Comparison of ENCODE assay signal across 9 cellular contexts in the genomic region with DNA sequence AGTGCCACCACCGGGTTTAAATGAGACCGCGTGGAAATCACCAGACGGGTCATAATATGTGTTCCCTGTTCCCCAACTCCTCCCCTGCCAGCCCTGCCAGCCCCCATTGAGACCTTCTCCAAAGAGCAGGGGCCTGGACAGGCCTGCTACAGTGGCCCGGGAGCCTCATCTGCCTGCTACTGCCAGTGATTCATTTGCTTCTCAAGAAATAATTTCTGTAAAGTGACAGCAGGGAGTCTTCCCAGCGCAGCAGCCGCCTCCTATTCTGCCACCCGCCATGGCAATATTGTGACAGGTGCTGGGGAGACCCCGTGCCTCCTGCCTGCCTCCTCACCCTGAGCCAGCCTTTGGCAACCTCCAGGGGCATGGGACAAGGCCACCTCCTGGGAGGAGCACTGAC. TPM values are rescaled to one million over a fixed set of nuclear protein-coding genes. Genes with fewer than 3 reads are reported as not detected.
DNase-seq lines count a peak whose midpoint lies in the region; ATAC-seq, FAIRE-seq and TF ChIP-seq lines count a peak whose summit lies in the region.
"Had no signal": no experiment of that assay in that cellular context is flagged by ENCODE, and none has a peak within 500 bp of the region (broad histone marks: within the 10 kb centered on the region; RNA-seq: fewer than 3 reads in every experiment).

No MANE protein-coding gene starts in this region.

- H3K79me2 ChIP-seq in keratinocyte (ENCODE audit: control insufficient read depth, insufficient read depth, low read length), result peaks cover 100% of the 10 kb centered on the region

- H3K4me3 Mint-ChIP-seq in activated T-helper 1 cell treated with anti-CD3 and anti-CD28 coated beads, Interleukin-12 subunit alpha, Interleukin-12 subunit beta, Interleukin-2, Interleukin-4 antibody, amounts not matched to agents 30 ng/mL and 10 ng/mL and 1 ng/mL, durations not matched to agents 14 hours and 24 hours and 36 hours, result peak overlapping the region; percentile 60
- peak overlapping the region in 1 of 2 donors; percentile 13 for H3K4me3 Mint-ChIP-seq in stimulated activated naive B cell treated with anti-CD40 and anti-IgM and Interleukin-4, amounts not matched to agents 10 μg/mL and 1 μg/mL and 100 μg/mL, for 72 hours

- no peak overlapping the region for H2AFZ ChIP-seq in keratinocyte (ENCODE audit: control insufficient read depth, low read length)

- TF ChIP-seq CTCF in keratinocyte (optimal IDR thresholded peaks at IDR 0.05 in 1 of 3, IDR thresholded peaks at IDR 0.05 in 1 of 3, conservative IDR thresholded peaks at IDR 0.05 in 1 of 3; ENCODE audit: extremely low read depth in 1 of 3, insufficient read depth in 2 of 3, low read length in 3 of 3), result no peak

- ATAC-seq in stimulated activated naive B cell treated with anti-CD40 and anti-IgM and Interleukin-4, amounts not matched to agents 10 μg/mL and 1 μg/mL and 100 μg/mL, for 72 hours (replicated peaks), result no peak
- no peak for ATAC-seq in HG02588 (IDR thresholded peaks at IDR 0.05; ENCODE audit: unreplicated experiment)

- H3K4me1 ChIP-seq in keratinocyte (ENCODE audit: control insufficient read depth, extremely low read depth, insufficient read depth, low read length), result peaks cover 90% of the 10 kb centered on the region

- H3K27me3 Mint-ChIP-seq in activated T-helper 1 cell treated with anti-CD3 and anti-CD28 coated beads, Interleukin-12 subunit alpha, Interleukin-12 subunit beta, Interleukin-2, Interleukin-4 antibody, amounts not matched to agents 30 ng/mL and 10 ng/mL and 1 ng/mL, durations not matched to agents 14 hours and 24 hours and 36 hours (ENCODE audit: insufficient read depth), result peaks cover under 1% of the 10 kb centered on the region
- H3K27me3 Mint-ChIP-seq in stimulated activated naive B cell treated with anti-CD40 and anti-IgM and Interleukin-4, amounts not matched to agents 10 μg/mL and 1 μg/mL and 100 μg/mL, for 72 hours, result no peaks in the 10 kb centered on the region

- no peaks in the 10 kb centered on the region for H3K9me3 Mint-ChIP-seq in activated T-helper 1 cell treated with anti-CD3 and anti-CD28 coated beads, Interleukin-12 subunit alpha, Interleukin-12 subunit beta, Interleukin-2, Interleukin-4 antibody, amounts not matched to agents 30 ng/mL and 10 ng/mL and 1 ng/mL, durations not matched to agents 14 hours and 24 hours and 36 hours
- no peaks in the 10 kb centered on the region for H3K9me3 Mint-ChIP-seq in stimulated activated naive B cell treated with anti-CD40 and anti-IgM and Interleukin-4, amounts not matched to agents 10 μg/mL and 1 μg/mL and 100 μg/mL, for 72 hours

- no peak for FAIRE-seq in keratinocyte (lab: Jason Lieb, UNC)

- DNase-seq in DMS 273 (lab: John Stamatoyannopoulos, UW; ENCODE audit: unreplicated experiment) (peak; percentile 68), DMS 273 treated with DMSO at 0.1 percent for 48 hours (lab: John Stamatoyannopoulos, UW) (no peak), keratinocyte (ENCODE audit: low read depth, low spot score) (no peak), NCI-H446 treated with DMSO at 0.1 percent for 48 hours (lab: John Stamatoyannopoulos, UW) (no peak)
- DNase-seq in activated T-helper 1 cell treated with anti-CD3 and anti-CD28 coated beads, Interleukin-12 subunit alpha, Interleukin-12 subunit beta, Interleukin-2, Interleukin-4 antibody, amounts not matched to agents 30 ng/mL and 10 ng/mL and 1 ng/mL, durations not matched to agents 14 hours and 24 hours and 36 hours (ENCODE audit: low spot score), result no peak
- no peak for DNase-seq in stimulated activated naive B cell treated with anti-CD40 and anti-IgM and Interleukin-4, amounts not matched to agents 10 μg/mL and 1 μg/mL and 100 μg/mL, for 72 hours
- DNase-seq in activated CD4-positive, CD25-positive, alpha-beta regulatory T cell (lab: John Stamatoyannopoulos, UW), result no peak

- dilution Hi-C loops in keratinocyte (cut with MboI; ENCODE audit: extremely low pct_ligation_motif_present, low sequenced_read_pairs), result no loop called here

- peaks cover 2% of the 10 kb centered on the region for H3K9me1 ChIP-seq in keratinocyte (ENCODE audit: control insufficient read depth, extremely low read depth, insufficient read depth, low read length)

- H3K27ac ChIP-seq in keratinocyte (ENCODE audit: control insufficient read depth, insufficient read depth, low read length), result peak overlapping the region; percentile 81
- H3K27ac ChIP-seq: 22Rv1 had no signal

- no peaks in the 10 kb centered on the region for H3K9me3 ChIP-seq in keratinocyte (ENCODE audit: control insufficient read depth, low read depth, low read length)

- peaks cover 87% of the 10 kb centered on the region for H3K4me1 Mint-ChIP-seq in activated T-helper 1 cell treated with anti-CD3 and anti-CD28 coated beads, Interleukin-12 subunit alpha, Interleukin-12 subunit beta, Interleukin-2, Interleukin-4 antibody, amounts not matched to agents 30 ng/mL and 10 ng/mL and 1 ng/mL, durations not matched to agents 14 hours and 24 hours and 36 hours (ENCODE audit: low read depth)
- H3K4me1 Mint-ChIP-seq in stimulated activated naive B cell treated with anti-CD40 and anti-IgM and Interleukin-4, amounts not matched to agents 10 μg/mL and 1 μg/mL and 100 μg/mL, for 72 hours, result peaks cover 56 to 70% of the 10 kb centered on the region in 2 donors

- H3K36me3 Mint-ChIP-seq in activated T-helper 1 cell treated with anti-CD3 and anti-CD28 coated beads, Interleukin-12 subunit alpha, Interleukin-12 subunit beta, Interleukin-2, Interleukin-4 antibody, amounts not matched to agents 30 ng/mL and 10 ng/mL and 1 ng/mL, durations not matched to agents 14 hours and 24 hours and 36 hours (ENCODE audit: low read depth), result peaks cover 11% of the 10 kb centered on the region
- H3K36me3 Mint-ChIP-seq in stimulated activated naive B cell treated with anti-CD40 and anti-IgM and Interleukin-4, amounts not matched to agents 10 μg/mL and 1 μg/mL and 100 μg/mL, for 72 hours, result peaks cover 2 to 3% of the 10 kb centered on the region in 2 donors

- H3K4me2 ChIP-seq in keratinocyte (ENCODE audit: control insufficient read depth, extremely low read depth, insufficient read depth, low read depth, low read length), result peak overlapping the region; percentile 91

- intact Hi-C loops in activated T-helper 1 cell treated with anti-CD3 and anti-CD28 coated beads, Interleukin-12 subunit alpha, Interleukin-12 subunit beta, Interleukin-2, Interleukin-4 antibody, amounts not matched to agents 30 ng/mL and 10 ng/mL and 1 ng/mL, durations not matched to agents 14 hours and 24 hours and 36 hours (cut with micrococcal nuclease), result no loop called here

- H4K20me1 ChIP-seq in keratinocyte (ENCODE audit: control insufficient read depth, extremely low read depth, insufficient read depth, low read length), result peaks cover 5% of the 10 kb centered on the region

- peak overlapping the region in 2 of 3 experiments; percentile 38 to 39 for H3K4me3 ChIP-seq in keratinocyte (ENCODE audit: control insufficient read depth in 2 of 3, extremely low read depth in 1 of 3, insufficient read depth in 2 of 3, low read depth in 1 of 3, low read length in 3 of 3)

- H3K27ac Mint-ChIP-seq in activated T-helper 1 cell treated with anti-CD3 and anti-CD28 coated beads, Interleukin-12 subunit alpha, Interleukin-12 subunit beta, Interleukin-2, Interleukin-4 antibody, amounts not matched to agents 30 ng/mL and 10 ng/mL and 1 ng/mL, durations not matched to agents 14 hours and 24 hours and 36 hours, result peak overlapping the region; percentile 75
- H3K27ac Mint-ChIP-seq in stimulated activated naive B cell treated with anti-CD40 and anti-IgM and Interleukin-4, amounts not matched to agents 10 μg/mL and 1 μg/mL and 100 μg/mL, for 72 hours, result peak overlapping the region; percentile 47

- H3K9ac ChIP-seq in keratinocyte (ENCODE audit: control insufficient read depth, extremely low read depth, insufficient read depth, low read length), result peak overlapping the region; percentile 78

- H3K36me3 ChIP-seq in keratinocyte (ENCODE audit: control insufficient read depth in 2 of 2, extremely low read depth in 1 of 2, insufficient read depth in 2 of 2, low read length in 2 of 2), result peaks cover 4 to 21% of the 10 kb centered on the region in 2 experiments

- no peaks in the 10 kb centered on the region for H3K27me3 ChIP-seq in keratinocyte (ENCODE audit: control insufficient read depth, extremely low read depth, insufficient read depth, low read length)

RNA-seq across cellular contexts. Expression of gene IFFO2, which starts 8.9 kb away (rescaled TPM):
- 31.8 and 32.6 TPM in 2 replicates for total RNA-seq in activated T-helper 1 cell treated with anti-CD3 and anti-CD28 coated beads, Interleukin-12 subunit alpha, Interleukin-12 subunit beta, Interleukin-2, Interleukin-4 antibody, amounts not matched to agents 30 ng/mL and 10 ng/mL and 1 ng/mL, durations not matched to agents 14 hours and 24 hours and 36 hours
- 55.0 to 61.5 TPM (median 57.9 TPM) in 3 replicates for polyA plus RNA-seq in keratinocyte
- polyA plus RNA-seq in keratinocyte (2011; ENCODE audit: low read depth), result 124 TPM
- polyA plus RNA-seq in keratinocyte (2011; cell fraction: cytosol; rRNA removed), result 43.0 and 79.6 TPM in 2 replicates
- 145 and 193 TPM in 2 replicates for polyA plus RNA-seq in keratinocyte (2011; cell fraction: nucleus; rRNA removed)
- polyA plus RNA-seq in keratinocyte (2012; ENCODE audit: low replicate concordance), result 72.9 and 75.0 TPM in 2 replicates
- 106 to 194 TPM (median 118 TPM) in 3 replicates for polyA minus RNA-seq in keratinocyte
- 127 TPM for polyA minus RNA-seq in keratinocyte (2011; cell fraction: cytosol; rRNA and poly(A)+ RNA removed)
- polyA minus RNA-seq in keratinocyte (2011; cell fraction: nucleus; rRNA and poly(A)+ RNA removed), result 82.3 and 144 TPM in 2 replicates

RNA-seq across cellular contexts. Expression of gene ALDH4A1, which starts 45.2 kb away (rescaled TPM):
- 3.9 and 4.4 TPM in 2 replicates for total RNA-seq in activated T-helper 1 cell treated with anti-CD3 and anti-CD28 coated beads, Interleukin-12 subunit alpha, Interleukin-12 subunit beta, Interleukin-2, Interleukin-4 antibody, amounts not matched to agents 30 ng/mL and 10 ng/mL and 1 ng/mL, durations not matched to agents 14 hours and 24 hours and 36 hours
- 38.7 to 91.9 TPM (median 52.7 TPM) in 3 replicates for polyA plus RNA-seq in keratinocyte
- polyA plus RNA-seq in keratinocyte (2011; ENCODE audit: low read depth), result 23.4 TPM
- 32.0 and 62.6 TPM in 2 replicates for polyA plus RNA-seq in keratinocyte (2011; cell fraction: cytosol; rRNA removed)
- polyA plus RNA-seq in keratinocyte (2011; cell fraction: nucleus; rRNA removed), result 62.5 and 83.1 TPM in 2 replicates
- 44.0 and 48.3 TPM in 2 replicates for polyA plus RNA-seq in keratinocyte (2012; ENCODE audit: low replicate concordance)
- polyA minus RNA-seq in keratinocyte, result 48.6 to 89.0 TPM (median 74.9 TPM) in 3 replicates
- 91.9 TPM for polyA minus RNA-seq in keratinocyte (2011; cell fraction: cytosol; rRNA and poly(A)+ RNA removed)
- polyA minus RNA-seq in keratinocyte (2011; cell fraction: nucleus; rRNA and poly(A)+ RNA removed), result 65.3 and 76.2 TPM in 2 replicates
